17 cellular contexts compared by ENCODE assay signal in genomic region chr7:73830618-73830871, GRCh38. TPM values are rescaled to one million over a fixed set of nuclear protein-coding genes. Genes with fewer than 3 reads are reported as not detected.
A peak's percentile ranks its signal among the peaks of the same experiment; 100 is the strongest.
DNase-seq lines count a peak whose midpoint lies in the region; ATAC-seq, FAIRE-seq and TF ChIP-seq lines count a peak whose summit lies in the region.
"Had no signal": no experiment of that assay in that cellular context is flagged by ENCODE, and none has a peak within 500 bp of the region (broad histone marks: within the 10 kb centered on the region; RNA-seq: fewer than 3 reads in every experiment).

No MANE protein-coding gene starts in this region.

- no peak for TF ChIP-seq EP300 in HepG2 (IDR thresholded peaks at IDR 0.05; ENCODE audit: low read depth in 2 of 2, low read length in 2 of 2)
- no peak for TF ChIP-seq EP300 in HepG2 (CRISPR knock-in tag; IDR thresholded peaks at IDR 0.05; ENCODE audit: borderline replicate concordance)

- no TSS peak for BruUV-seq in HepG2 (replicated peaks; lab: Mats Ljungman, UMichigan)

- no peaks in the 10 kb centered on the region for H3K36me3 Mint-ChIP-seq in nephron (ENCODE audit: low read depth)
- H3K36me3 Mint-ChIP-seq: memory B cell had no signal

- no peak for TF ChIP-seq POLR2A in HepG2 (IDR thresholded peaks at IDR 0.05; ENCODE audit: insufficient read depth in 1 of 2, low read depth in 2 of 2, low read length in 2 of 2)
- no peak for TF ChIP-seq POLR2A in right lobe of liver (IDR thresholded peaks at IDR 0.05)

- H2AFZ ChIP-seq in HepG2 (ENCODE audit: low read length) = no peak overlapping the region

- DNase-seq in HepG2 (ENCODE audit: low spot score) = no peak
- no peak for DNase-seq in right lobe of liver
- no peak for DNase-seq in epithelial cell of proximal tubule (ENCODE audit: low read depth)
- no peak for DNase-seq in HEK293T (ENCODE audit: extremely low spot score)
- DNase-seq in ureter (ENCODE audit: low spot score) = no peak
- DNase-seq: ACHN; activated naive CD4-positive, alpha-beta T cell treated with Interleukin-2 at 50 U/mL for 16 hours; NCI-H748 treated with DMSO at 0.1 percent for 48 hours; ovary; RPMI8226; T-helper 17 cell had no signal

- no peak for TF ChIP-seq CTCF in HepG2 (CRISPR knock-in tag; IDR thresholded peaks at IDR 0.05)
- TF ChIP-seq CTCF in right lobe of liver (IDR thresholded peaks at IDR 0.05) = no peak
- no peak for TF ChIP-seq CTCF in epithelial cell of proximal tubule (conservative IDR thresholded peaks at IDR 0.05; ENCODE audit: low read depth, low read length)
- TF ChIP-seq CTCF in nephron (IDR thresholded peaks at IDR 0.05; ENCODE audit: unreplicated experiment in 3 of 3) = no peak

- H3K36me3 ChIP-seq in HepG2 (replicated peaks in 1 of 2; ENCODE audit: control insufficient read depth in 1 of 2, insufficient read depth in 2 of 2, low read length in 2 of 2) (no peaks in the 10 kb centered on the region), right lobe of liver (no peaks in the 10 kb centered on the region), urinary bladder (ENCODE audit: insufficient read depth) (no peaks in the 10 kb centered on the region)
- H3K36me3 ChIP-seq: ovary had no signal

- H3K9me3 ChIP-seq in HepG2 (ENCODE audit: low read length) (no peaks in the 10 kb centered on the region), right lobe of liver (no peaks in the 10 kb centered on the region)
- H3K9me3 ChIP-seq: ovary had no signal

- H3K27ac Mint-ChIP-seq in nephron = peak overlapping the region; percentile 79 to 98 (median 86)
- H3K27ac Mint-ChIP-seq: memory B cell had no signal

- H3K9ac ChIP-seq in HepG2 (ENCODE audit: insufficient read depth, low read depth, low read length) = peak overlapping the region; percentile 69

- H3K4me1 ChIP-seq in HepG2 (ENCODE audit: insufficient read depth, low read length) (peaks cover 68% of the 10 kb centered on the region), right lobe of liver (peaks cover 0 to 8% (median 2%) of the 10 kb centered on the region in 4 donors), urinary bladder (ENCODE audit: insufficient read depth) (no peaks in the 10 kb centered on the region)

- H3K27me3 ChIP-seq in HepG2 (ENCODE audit: control insufficient read depth in 1 of 2, insufficient read depth in 2 of 2, low read length in 2 of 2) = peaks cover 0 to 13% of the 10 kb centered on the region in 2 experiments; a peak in 2 of 5 replicates
- H3K27me3 ChIP-seq in right lobe of liver = no peaks in the 10 kb centered on the region
- H3K27me3 ChIP-seq: ovary had no signal

- H3K4me3 Mint-ChIP-seq in nephron = peak overlapping the region; percentile 82 to 85 (median 84)
- H3K4me3 Mint-ChIP-seq: memory B cell, T-helper 17 cell had no signal

- no peaks in the 10 kb centered on the region for H3K9me3 Mint-ChIP-seq in nephron
- H3K9me3 Mint-ChIP-seq: memory B cell had no signal

- H3K79me2 ChIP-seq in HepG2 (ENCODE audit: insufficient read depth, low read length) = peaks cover 12% of the 10 kb centered on the region

- H3K4me3 ChIP-seq in HepG2 (replicated peaks in 1 of 3; ENCODE audit: insufficient read depth in 1 of 3, low read depth in 2 of 3, low read length in 3 of 3) = peak overlapping the region; percentile 70 to 83 (median 75); a peak in 5 of 6 replicates
- no peak overlapping the region for H3K4me3 ChIP-seq in right lobe of liver
- peak overlapping the region; percentile 70 for H3K4me3 ChIP-seq in epithelial cell of proximal tubule (ENCODE audit: low read depth, low read length)
- H3K4me3 ChIP-seq in urinary bladder (ENCODE audit: low read depth, low read length) = no peak overlapping the region

- H3K27ac ChIP-seq in HepG2 (ENCODE audit: extremely low read length, insufficient read depth, low read length) (peak overlapping the region; percentile 55), right lobe of liver (no peak overlapping the region), urinary bladder (ENCODE audit: low read depth) (peak overlapping the region; percentile 51)
- H3K27ac ChIP-seq: ovary had no signal

- FAIRE-seq in HepG2 (lab: Jason Lieb, UNC) = no peak

- CTCF ChIA-PET in HepG2 (lab: Yijun Ruan, JAX; ENCODE audit: low intra/inter-chr PET ratio, low total read pairs) (no interaction called here), HEK293T (lab: Yijun Ruan, JAX) (interaction anchor here (0.7 kb wide), 1 partner anchor 135 kb away, joined by 3 read pairs; no protein-coding TSS in a partner anchor)

- H3K27me3 Mint-ChIP-seq in nephron (ENCODE audit: low read depth) = peaks cover 25% of the 10 kb centered on the region
- H3K27me3 Mint-ChIP-seq: T-helper 17 cell had no signal

- intact Hi-C loops in HepG2 (cut with micrococcal nuclease; ENCODE audit: unreplicated experiment) = no loop called here
- intact Hi-C loops in right lobe of liver (cut with DNase I) = no loop called here

- no peak for TF ChIP-seq RAD21 in HepG2 (CRISPR knock-in tag; IDR thresholded peaks at IDR 0.05)

- H4K20me1 ChIP-seq in HepG2 (ENCODE audit: insufficient read depth, low read length) = no peaks in the 10 kb centered on the region

- peak overlapping the region; percentile 98 for H3K4me2 ChIP-seq in HepG2 (ENCODE audit: low read depth, low read length)

- in situ Hi-C loops in HepG2 (cut with HindIII; ENCODE audit: extremely low pct_ligation_motif_present, low pct_unique_long_range_greater_than_20kb) = no loop called here

- peaks cover 39% of the 10 kb centered on the region for H3K4me1 Mint-ChIP-seq in nephron

- POLR2A ChIA-PET in HepG2 (lab: Yijun Ruan, JAX) = interaction anchor here (1.0 to 5.5 kb wide), 3 partner anchors 8 to 16 kb away, joined by 3 to 55 read pairs (median 4); partner anchors contain the start of gene METTL27
- POLR2A ChIA-PET in HEK293T (lab: Yijun Ruan, JAX) = no interaction called here

- 0% methylated on average over 1 of the region's 2 CpGs for WGBS in HepG2 (ENCODE audit: low lambda C conversion rate)
- 0% methylated on average over 1 of the region's 2 CpGs for WGBS in right lobe of liver (ENCODE audit: insufficient coverage, low coverage, low lambda C conversion rate, missing lambda C conversion rate)
- WGBS in urinary bladder = 10% methylated on average over 2 of the region's 2 CpGs

- ATAC-seq in HepG2 (no peak), right lobe of liver (no peak), GM18520 (IDR thresholded peaks at IDR 0.05; ENCODE audit: unreplicated experiment) (no peak)
- ATAC-seq: activated CD4-positive, CD25-positive, alpha-beta regulatory T cell treated with anti-CD3 and anti-CD28 coated beads, Interleukin-2, amount 50 U/mL, for 24 hours; T-helper 17 cell had no signal

RNA-seq across cellular contexts. Expression of gene CLDN4, which starts 0.3 kb away (rescaled TPM):
- total RNA-seq in HepG2 (2016; rRNA removed; fragmentation: Illumina TruSeq; extraction: Trizol) = 9.4 and 28.2 TPM in 2 replicates
- total RNA-seq in HepG2 (2016; cell fraction: cytosol; rRNA removed; fragmentation: Illumina TruSeq; extraction: Trizol; ENCODE audit: low read depth) = 4.3 and 4.7 TPM in 2 replicates
- 9.9 and 28.5 TPM in 2 replicates for total RNA-seq in HepG2 (2016; cell fraction: insoluble cytoplasmic fraction; rRNA removed; fragmentation: Illumina TruSeq; extraction: Trizol)
- total RNA-seq in HepG2 (2016; cell fraction: membrane; rRNA removed; fragmentation: Illumina TruSeq; extraction: Trizol) = 7.4 and 7.9 TPM in 2 replicates
- total RNA-seq in HepG2 (2016; cell fraction: nucleus; rRNA removed; fragmentation: Illumina TruSeq; extraction: Trizol) = 24.8 and 28.9 TPM in 2 replicates
- 35.7 and 47.4 TPM in 2 replicates for polyA plus RNA-seq in HepG2 (2011; rRNA removed)
- 46.8 and 65.8 TPM in 2 replicates for polyA plus RNA-seq in HepG2 (2011; cell fraction: cytosol; rRNA removed)
- 34.9 and 35.5 TPM in 2 replicates for polyA plus RNA-seq in HepG2 (2011; cell fraction: nucleus; rRNA removed)
- 16.0 and 29.2 TPM in 2 replicates for polyA plus RNA-seq in HepG2 (2012)
- polyA plus RNA-seq in HepG2 (2016; cell fraction: cytosol; fragmentation: Illumina TruSeq; extraction: Trizol; ENCODE audit: low read depth) = 2.9 and 3.1 TPM in 2 replicates
- 8.7 and 9.9 TPM in 2 replicates for polyA plus RNA-seq in HepG2 (2016; cell fraction: insoluble cytoplasmic fraction; fragmentation: Illumina TruSeq; extraction: Trizol; ENCODE audit: low read depth)
- polyA plus RNA-seq in HepG2 (2016; cell fraction: membrane; fragmentation: Illumina TruSeq; extraction: Trizol; ENCODE audit: low read depth) = 3.9 and 4.0 TPM in 2 replicates
- 34.6 and 39.8 TPM in 2 replicates for polyA plus RNA-seq in HepG2 (2016; cell fraction: nucleus; fragmentation: Illumina TruSeq; extraction: Trizol; ENCODE audit: insufficient read depth, low read depth)
- polyA minus RNA-seq in HepG2 (2011; rRNA and poly(A)+ RNA removed; ENCODE audit: low replicate concordance) = 55.3 and 116 TPM in 2 replicates
- 39.1 and 50.4 TPM in 2 replicates for polyA minus RNA-seq in HepG2 (2011; cell fraction: cytosol; rRNA and poly(A)+ RNA removed)
- polyA minus RNA-seq in HepG2 (2011; cell fraction: nucleus; rRNA and poly(A)+ RNA removed) = 8.5 and 9.7 TPM in 2 replicates
- 1 to 10 TPM in 5 of 6 experiments, under 1 TPM in 1; 0.56 to 3.9 (median 1.3) TPM for total RNA-seq in right lobe of liver
- total RNA-seq in epithelial cell of proximal tubule = 277 and 503 TPM in 2 replicates
- 51.4 TPM for total RNA-seq in urinary bladder
- polyA plus RNA-seq in urinary bladder = 127 TPM
- total RNA-seq in ureter = 244 TPM

RNA-seq across cellular contexts. Expression of gene METTL27, which starts 11.8 kb away (rescaled TPM):
- total RNA-seq in HepG2 (2016; rRNA removed; fragmentation: Illumina TruSeq; extraction: Trizol) (1.2 and 2.0 TPM in 2 replicates), right lobe of liver (1 to 10 TPM in 3 of 6 experiments, under 1 TPM in 3; 0.49 to 1.4 (median 1.0) TPM), epithelial cell of proximal tubule (8.4 and 13.7 TPM in 2 replicates), urinary bladder (2.9 TPM), ureter (14.4 TPM)
- 0.88 and 1.1 TPM in 2 replicates for total RNA-seq in HepG2 (2016; cell fraction: cytosol; rRNA removed; fragmentation: Illumina TruSeq; extraction: Trizol; ENCODE audit: low read depth)
- 1.3 and 1.7 TPM in 2 replicates for total RNA-seq in HepG2 (2016; cell fraction: insoluble cytoplasmic fraction; rRNA removed; fragmentation: Illumina TruSeq; extraction: Trizol)
- 0.77 and 1.5 TPM in 2 replicates for total RNA-seq in HepG2 (2016; cell fraction: membrane; rRNA removed; fragmentation: Illumina TruSeq; extraction: Trizol)
- total RNA-seq in HepG2 (2016; cell fraction: nucleus; rRNA removed; fragmentation: Illumina TruSeq; extraction: Trizol) = 0.60 and 0.99 TPM in 2 replicates
- polyA plus RNA-seq in HepG2 (2011; rRNA removed) (3.0 and 3.6 TPM in 2 replicates), urinary bladder (1.0 TPM)
- polyA plus RNA-seq in HepG2 (2011; cell fraction: cytosol; rRNA removed) = 1.5 and 4.7 TPM in 2 replicates
- 3.3 and 4.0 TPM in 2 replicates for polyA plus RNA-seq in HepG2 (2011; cell fraction: nucleus; rRNA removed)
- 1.8 and 2.3 TPM in 2 replicates for polyA plus RNA-seq in HepG2 (2012)
- polyA plus RNA-seq in HepG2 (2016; cell fraction: cytosol; fragmentation: Illumina TruSeq; extraction: Trizol; ENCODE audit: low read depth) = 1.4 and 1.7 TPM in 2 replicates
- polyA plus RNA-seq in HepG2 (2016; cell fraction: insoluble cytoplasmic fraction; fragmentation: Illumina TruSeq; extraction: Trizol; ENCODE audit: low read depth) = 0.83 and 1.6 TPM in 2 replicates
- polyA plus RNA-seq in HepG2 (2016; cell fraction: membrane; fragmentation: Illumina TruSeq; extraction: Trizol; ENCODE audit: low read depth) = 0.92 and 1.7 TPM in 2 replicates
- 1.5 and 1.8 TPM in 2 replicates for polyA plus RNA-seq in HepG2 (2016; cell fraction: nucleus; fragmentation: Illumina TruSeq; extraction: Trizol; ENCODE audit: insufficient read depth, low read depth)
- 3.6 and 5.4 TPM in 2 replicates for polyA minus RNA-seq in HepG2 (2011; rRNA and poly(A)+ RNA removed; ENCODE audit: low replicate concordance)
- polyA minus RNA-seq in HepG2 (2011; cell fraction: cytosol; rRNA and poly(A)+ RNA removed) = 0.69 and 0.70 TPM in 2 replicates
- 2.1 and 3.7 TPM in 2 replicates for polyA minus RNA-seq in HepG2 (2011; cell fraction: nucleus; rRNA and poly(A)+ RNA removed)

RNA-seq across cellular contexts. Expression of gene TMEM270, which starts 30.4 kb away (rescaled TPM):
- not detected in 2 replicates for total RNA-seq in HepG2 (2016; rRNA removed; fragmentation: Illumina TruSeq; extraction: Trizol)
- not detected in 2 replicates for total RNA-seq in HepG2 (2016; cell fraction: cytosol; rRNA removed; fragmentation: Illumina TruSeq; extraction: Trizol; ENCODE audit: low read depth)
- not detected in 2 replicates for total RNA-seq in HepG2 (2016; cell fraction: insoluble cytoplasmic fraction; rRNA removed; fragmentation: Illumina TruSeq; extraction: Trizol)
- not detected in 2 replicates for total RNA-seq in HepG2 (2016; cell fraction: membrane; rRNA removed; fragmentation: Illumina TruSeq; extraction: Trizol)
- not detected in 2 replicates for total RNA-seq in HepG2 (2016; cell fraction: nucleus; rRNA removed; fragmentation: Illumina TruSeq; extraction: Trizol)
- not detected in 2 replicates for polyA plus RNA-seq in HepG2 (2011; rRNA removed)
- not detected in 2 replicates for polyA plus RNA-seq in HepG2 (2011; cell fraction: cytosol; rRNA removed)
- polyA plus RNA-seq in HepG2 (2011; cell fraction: nucleus; rRNA removed) = not detected in 2 replicates
- polyA plus RNA-seq in HepG2 (2012) = not detected in 2 replicates
- polyA plus RNA-seq in HepG2 (2016; cell fraction: cytosol; fragmentation: Illumina TruSeq; extraction: Trizol; ENCODE audit: low read depth) = not detected in 2 replicates
- polyA plus RNA-seq in HepG2 (2016; cell fraction: insoluble cytoplasmic fraction; fragmentation: Illumina TruSeq; extraction: Trizol; ENCODE audit: low read depth) = not detected in 2 replicates
- polyA plus RNA-seq in HepG2 (2016; cell fraction: membrane; fragmentation: Illumina TruSeq; extraction: Trizol; ENCODE audit: low read depth) = not detected in 2 replicates
- not detected in 2 replicates for polyA plus RNA-seq in HepG2 (2016; cell fraction: nucleus; fragmentation: Illumina TruSeq; extraction: Trizol; ENCODE audit: insufficient read depth, low read depth)
- 1.4 TPM in 1 of 2 replicates, not detected in the other for polyA minus RNA-seq in HepG2 (2011; rRNA and poly(A)+ RNA removed; ENCODE audit: low replicate concordance)
- polyA minus RNA-seq in HepG2 (2011; cell fraction: cytosol; rRNA and poly(A)+ RNA removed) = not detected in 2 replicates
- polyA minus RNA-seq in HepG2 (2011; cell fraction: nucleus; rRNA and poly(A)+ RNA removed) = not detected in 2 replicates
- not detected for total RNA-seq in right lobe of liver
- total RNA-seq in epithelial cell of proximal tubule = not detected in 2 replicates
- not detected for total RNA-seq in urinary bladder
- 0.09 TPM for polyA plus RNA-seq in urinary bladder
- not detected for total RNA-seq in ureter
- total RNA-seq: fibroblast of lung, T-helper 17 cell had no signal
- polyA plus RNA-seq: fibroblast of lung, ovary had no signal

Comparison
In these comparisons a context has a peak if more than half of its experiments do, and no peak if none do; other contexts are left out.
1. H3K27ac ChIP-seq: peak in HepG2 (single experiment) and urinary bladder (single experiment); none in right lobe of liver (0 of 3).
2. H3K4me3 ChIP-seq: peak in HepG2 (3 of 3) and epithelial cell of proximal tubule (single experiment); none in right lobe of liver (0 of 3) and urinary bladder (single experiment).